Comparison of ENCODE assay signal across 1 cellular context in genomic region chr12:69337325-69337724, GRCh38.
TF ChIP-seq lines count a peak whose summit lies in the region.

No MANE protein-coding gene starts in this region.

TF ChIP-seq in endothelial cell of umbilical vein, 7 proteins besides CTCF, POLR2A, EP300 and RAD21:
- no peak for TF ChIP-seq GATA2 (IDR thresholded peaks at IDR 0.05; ENCODE audit: insufficient read depth, insufficient read length, low read depth, low read length)
